Comparison of ENCODE assay signal across 18 cellular contexts in the genomic region with DNA sequence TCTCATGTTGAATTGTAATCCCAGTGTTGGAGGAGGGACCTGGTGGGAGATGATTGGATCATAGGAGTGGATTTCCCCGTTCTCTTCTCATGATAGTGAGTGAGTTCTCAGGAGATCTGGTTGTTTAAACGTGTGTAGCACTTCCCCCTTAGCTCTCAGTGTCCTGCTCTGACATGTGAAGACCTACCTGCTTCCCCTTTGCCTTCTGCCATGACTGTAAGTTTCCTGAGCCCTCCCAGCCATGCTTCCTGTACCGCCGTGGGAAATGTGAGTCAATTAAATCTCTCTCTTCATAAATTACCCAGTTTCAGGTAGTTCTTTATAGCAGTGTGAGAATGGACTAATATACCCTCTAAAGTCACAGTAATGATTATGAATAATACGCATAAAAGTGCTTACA.
A peak's percentile ranks its signal among the peaks of the same experiment; 100 is the strongest.
DNase-seq lines count a peak whose midpoint lies in the region; ATAC-seq, FAIRE-seq and TF ChIP-seq lines count a peak whose summit lies in the region.
"Had no signal": no experiment of that assay in that cellular context is flagged by ENCODE, and none has a peak within 500 bp of the region (broad histone marks: within the 10 kb centered on the region; RNA-seq: fewer than 3 reads in every experiment).

No MANE protein-coding gene starts in this region.

- FAIRE-seq in GM12878 (lab: Jason Lieb, UNC), result no peak
- FAIRE-seq: GM12892, HepG2 had no signal

- SMC1A ChIA-PET in GM12878 (lab: Charles Lee; ENCODE audit: uncharacterized antibody, unreplicated experiment), result no interaction called here

- no peaks in the 10 kb centered on the region for H3K4me1 ChIP-seq in GM12878 (ENCODE audit: control insufficient read depth, insufficient read depth, low read length)

- H4K20me1 ChIP-seq in GM12878 (ENCODE audit: control insufficient read depth, insufficient read depth), result no peaks in the 10 kb centered on the region

- WGBS in GM12878 (ENCODE audit: insufficient coverage, insufficient replicate concordance, low lambda C conversion rate, missing lambda C conversion rate), result 7% methylated on average over 5 of the region's 5 CpGs

- no peak for TF ChIP-seq EP300 in GM12878 (IDR thresholded peaks at IDR 0.05; ENCODE audit: borderline replicate concordance in 1 of 2, control insufficient read depth in 1 of 2, low read depth in 2 of 2, low read length in 2 of 2)

- peak overlapping the region; percentile 24 for H3K4me3 Mint-ChIP-seq in activated naive CD4-positive, alpha-beta T cell treated with anti-CD3 and anti-CD28 coated beads, Interleukin-2, amount 50 U/mL, for 24 hours
- H3K4me3 Mint-ChIP-seq in activated naive CD4-positive, alpha-beta T cell treated with anti-CD3 and anti-CD28 coated beads for 36 hours, result no peak overlapping the region
- no peak overlapping the region for H3K4me3 Mint-ChIP-seq in activated CD8-positive, alpha-beta T cell treated with anti-CD3 and anti-CD28 coated beads for 36 hours
- H3K4me3 Mint-ChIP-seq: CD4-positive, alpha-beta T cell had no signal

- H3K27me3 ChIP-seq in GM12878 (replicated peaks in 1 of 2; ENCODE audit: control insufficient read depth in 2 of 2, insufficient read depth in 2 of 2, low read length in 1 of 2), result no peaks in the 10 kb centered on the region

- H3K9ac ChIP-seq in GM12878 (ENCODE audit: control insufficient read depth, insufficient read depth, low read length), result no peak overlapping the region
- H3K9ac ChIP-seq: GM23248 had no signal

- H3K79me2 ChIP-seq in GM12878 (ENCODE audit: control insufficient read depth, insufficient read depth, low read length), result no peaks in the 10 kb centered on the region

- no peak overlapping the region for H3K4me3 ChIP-seq in GM12865 (ENCODE audit: low read depth, low read length)
- H3K4me3 ChIP-seq in GM12878, result no peak overlapping the region
- H3K4me3 ChIP-seq: GM23248 had no signal

- no peak overlapping the region for H2AFZ ChIP-seq in GM12878 (ENCODE audit: control insufficient read depth, low read depth, low read length)
- H2AFZ ChIP-seq: GM23248 had no signal

- no peaks in the 10 kb centered on the region for H3K27me3 Mint-ChIP-seq in activated naive CD4-positive, alpha-beta T cell treated with anti-CD3 and anti-CD28 coated beads, Interleukin-2, amount 50 U/mL, for 24 hours
- H3K27me3 Mint-ChIP-seq in activated naive CD4-positive, alpha-beta T cell treated with anti-CD3 and anti-CD28 coated beads for 36 hours (ENCODE audit: low read depth), result peaks cover 4% of the 10 kb centered on the region
- H3K27me3 Mint-ChIP-seq in activated CD8-positive, alpha-beta T cell treated with anti-CD3 and anti-CD28 coated beads for 36 hours, result no peaks in the 10 kb centered on the region
- H3K27me3 Mint-ChIP-seq: CD4-positive, alpha-beta T cell had no signal

- in situ Hi-C loops in GM12878 (cut with MboI), result no loop called here

- TF ChIP-seq CTCF in GM12865 (IDR thresholded peaks at IDR 0.05; ENCODE audit: insufficient read depth, low read depth, low read length, missing control alignments), result no peak
- no peak for TF ChIP-seq CTCF in GM12878 (IDR thresholded peaks at IDR 0.05 in 2 of 3, conservative IDR thresholded peaks at IDR 0.05 in 1 of 3; ENCODE audit: control insufficient read depth in 2 of 3, extremely low read depth in 1 of 3, insufficient read depth in 1 of 3, low read depth in 3 of 3, low read length in 3 of 3)
- TF ChIP-seq CTCF in activated CD8-positive, alpha-beta T cell treated with anti-CD3 and anti-CD28 coated beads for 36 hours (IDR thresholded peaks at IDR 0.05), result no peak

- TF ChIP-seq RAD21 in GM12878 (IDR thresholded peaks at IDR 0.05; ENCODE audit: insufficient read depth, low read depth, low read length), result no peak

- POLR2A ChIA-PET in GM12878 (lab: Charles Lee), result no interaction called here
- POLR2A ChIA-PET in activated CD8-positive, alpha-beta T cell treated with anti-CD3 and anti-CD28 coated beads for 36 hours (lab: Charles Lee), result no interaction called here

- H3K27ac Mint-ChIP-seq in activated naive CD4-positive, alpha-beta T cell treated with anti-CD3 and anti-CD28 coated beads, Interleukin-2, amount 50 U/mL, for 24 hours, result no peak overlapping the region
- no peak overlapping the region for H3K27ac Mint-ChIP-seq in activated naive CD4-positive, alpha-beta T cell treated with anti-CD3 and anti-CD28 coated beads for 36 hours
- no peak overlapping the region for H3K27ac Mint-ChIP-seq in activated CD8-positive, alpha-beta T cell treated with anti-CD3 and anti-CD28 coated beads for 36 hours
- H3K27ac Mint-ChIP-seq: CD4-positive, alpha-beta T cell had no signal

- ATAC-seq in HG02610 (IDR thresholded peaks at IDR 0.05; ENCODE audit: unreplicated experiment) (peak; percentile 58), GM12878 (peak; percentile 47)
- ATAC-seq in activated CD8-positive, alpha-beta T cell treated with anti-CD3 and anti-CD28 coated beads for 36 hours, result no peak
- ATAC-seq: HepG2 had no signal

- no peaks in the 10 kb centered on the region for H3K36me3 ChIP-seq in GM12878 (ENCODE audit: control insufficient read depth in 2 of 2, insufficient read depth in 2 of 2, low read length in 1 of 2)

- intact Hi-C loops in activated naive CD4-positive, alpha-beta T cell treated with anti-CD3 and anti-CD28 coated beads for 36 hours (cut with micrococcal nuclease), result no loop called here
- intact Hi-C loops in GM12878 (cut with micrococcal nuclease; ENCODE audit: unreplicated experiment), result no loop called here
- intact Hi-C loops in activated CD8-positive, alpha-beta T cell treated with anti-CD3 and anti-CD28 coated beads for 36 hours (cut with micrococcal nuclease), result no loop called here

- H3K36me3 Mint-ChIP-seq in activated naive CD4-positive, alpha-beta T cell treated with anti-CD3 and anti-CD28 coated beads, Interleukin-2, amount 50 U/mL, for 24 hours, result no peaks in the 10 kb centered on the region
- no peaks in the 10 kb centered on the region for H3K36me3 Mint-ChIP-seq in activated naive CD4-positive, alpha-beta T cell treated with anti-CD3 and anti-CD28 coated beads for 36 hours (ENCODE audit: low read depth)
- no peaks in the 10 kb centered on the region for H3K36me3 Mint-ChIP-seq in activated CD8-positive, alpha-beta T cell treated with anti-CD3 and anti-CD28 coated beads for 36 hours (ENCODE audit: low read depth)

- H3K27ac ChIP-seq in GM12878 (ENCODE audit: control insufficient read depth, insufficient read depth), result no peak overlapping the region
- H3K27ac ChIP-seq: GM23248 had no signal

- H3K9me3 ChIP-seq in GM12878 (replicated peaks; ENCODE audit: control insufficient read depth, insufficient read depth, low read length), result no peaks in the 10 kb centered on the region

- no TSS peak for BruUV-seq in GM12878 (replicated peaks; lab: Mats Ljungman, UMichigan)

- no peak for TF ChIP-seq POLR2A in GM12878 (IDR thresholded peaks at IDR 0.05; ENCODE audit: low read depth, low read length)

- no peak for DNase-seq in activated naive CD4-positive, alpha-beta T cell treated with anti-CD3 and anti-CD28 coated beads for 36 hours
- peak; percentile 34 for DNase-seq in GM12865 (ENCODE audit: low read depth)
- DNase-seq in GM12878 (ENCODE audit: low read depth, low spot score), result no peak
- no peak for DNase-seq in activated CD8-positive, alpha-beta T cell treated with anti-CD3 and anti-CD28 coated beads for 36 hours
- no peak for DNase-seq in UCSD-AML1 (lab: John Stamatoyannopoulos, UW; ENCODE audit: unreplicated experiment)
- DNase-seq in KG1 (lab: John Stamatoyannopoulos, UW), result no peak
- DNase-seq: 8988T; AML-193; C1 segment of cervical spinal cord; Calu3; CD4-positive, alpha-beta T cell; DMS 273 treated with DMSO at 0.1 percent for 48 hours; GM23248; H7 had no signal

- CTCF ChIA-PET in activated naive CD4-positive, alpha-beta T cell treated with anti-CD3 and anti-CD28 coated beads for 36 hours (lab: Charles Lee), result no interaction called here
- CTCF ChIA-PET in GM12878 (lab: Yijun Ruan, JAX), result no interaction called here
- CTCF ChIA-PET in activated CD8-positive, alpha-beta T cell treated with anti-CD3 and anti-CD28 coated beads for 36 hours (lab: Charles Lee), result no interaction called here

- no peaks in the 10 kb centered on the region for H3K4me1 Mint-ChIP-seq in activated naive CD4-positive, alpha-beta T cell treated with anti-CD3 and anti-CD28 coated beads, Interleukin-2, amount 50 U/mL, for 24 hours
- no peaks in the 10 kb centered on the region for H3K4me1 Mint-ChIP-seq in activated naive CD4-positive, alpha-beta T cell treated with anti-CD3 and anti-CD28 coated beads for 36 hours (ENCODE audit: low read depth)
- H3K4me1 Mint-ChIP-seq in activated CD8-positive, alpha-beta T cell treated with anti-CD3 and anti-CD28 coated beads for 36 hours (ENCODE audit: low read depth), result no peaks in the 10 kb centered on the region

- H3K9me3 Mint-ChIP-seq in activated naive CD4-positive, alpha-beta T cell treated with anti-CD3 and anti-CD28 coated beads, Interleukin-2, amount 50 U/mL, for 24 hours, result peaks cover 4% of the 10 kb centered on the region
- peaks cover 6% of the 10 kb centered on the region for H3K9me3 Mint-ChIP-seq in activated naive CD4-positive, alpha-beta T cell treated with anti-CD3 and anti-CD28 coated beads for 36 hours
- peaks cover 6% of the 10 kb centered on the region for H3K9me3 Mint-ChIP-seq in activated CD8-positive, alpha-beta T cell treated with anti-CD3 and anti-CD28 coated beads for 36 hours

- RAD21 ChIA-PET in GM12878 (lab: Charles Lee; ENCODE audit: unreplicated experiment), result no interaction called here

- H3K4me2 ChIP-seq in GM12878 (ENCODE audit: control insufficient read depth, insufficient read depth), result no peak overlapping the region

TF ChIP-seq in GM12878, 131 proteins besides CTCF, POLR2A, EP300 and RAD21 (continues in another document):
- TF ChIP-seq ZNF274 (IDR thresholded peaks at IDR 0.05; ENCODE audit: insufficient read depth, insufficient read length), result no peak
- no peak for TF ChIP-seq HDGF (IDR thresholded peaks at IDR 0.05)
- peak; percentile 39 for TF ChIP-seq IKZF1 (conservative IDR thresholded peaks at IDR 0.05)
- TF ChIP-seq BCL11A (IDR thresholded peaks at IDR 0.05; ENCODE audit: low read depth, low read length), result no peak
- TF ChIP-seq ETV6 (conservative IDR thresholded peaks at IDR 0.05 in 1 of 2, IDR thresholded peaks at IDR 0.05 in 1 of 2; ENCODE audit: borderline replicate concordance in 1 of 2, low read depth in 1 of 2), result peak in 1 of 2 experiments; percentile 62; a peak in 2 of 4 replicates
- TF ChIP-seq RFX5 (IDR thresholded peaks at IDR 0.05; ENCODE audit: low read depth, low read length), result no peak
- no peak for TF ChIP-seq SP1 (IDR thresholded peaks at IDR 0.05; ENCODE audit: low read depth, low read length)
- no peak for TF ChIP-seq CHD4 (IDR thresholded peaks at IDR 0.05)
- no peak for TF ChIP-seq SPI1 (IDR thresholded peaks at IDR 0.05; ENCODE audit: borderline replicate concordance, insufficient read depth, low read depth, low read length)
- no peak for TF ChIP-seq KDM1A (IDR thresholded peaks at IDR 0.05; ENCODE audit: borderline replicate concordance)
